ENCODE assay signal across 8 cellular contexts in the genomic region with DNA sequence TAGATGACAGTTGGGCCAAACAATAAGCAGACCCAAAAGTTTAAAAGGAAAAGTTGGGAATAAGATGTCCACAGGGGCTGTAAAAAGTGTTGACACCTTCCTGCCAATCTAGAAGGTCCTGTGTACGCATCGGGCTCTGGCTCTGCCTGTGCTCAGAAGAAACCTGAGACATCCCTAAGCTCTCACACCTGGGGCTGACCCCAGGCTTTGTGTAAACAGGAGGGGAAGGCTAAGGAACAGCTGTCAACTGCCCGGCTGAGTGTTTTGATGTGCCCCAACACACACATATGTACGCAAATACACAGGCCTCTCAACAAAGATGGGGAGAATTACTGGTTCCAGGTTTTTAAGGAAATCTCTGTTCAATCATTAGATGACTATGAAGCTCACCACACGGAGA. TPM values are rescaled to one million over a fixed set of nuclear protein-coding genes. Genes with fewer than 3 reads are reported as not detected.
A peak's percentile ranks its signal among the peaks of the same experiment; 100 is the strongest.
DNase-seq lines count a peak whose midpoint lies in the region; ATAC-seq and TF ChIP-seq lines count a peak whose summit lies in the region.

No MANE protein-coding gene starts in this region.

- intact Hi-C loops in body of pancreas (cut with DNase I): no loop called here

- H3K36me3 ChIP-seq in body of pancreas (replicated peaks in 1 of 2; ENCODE audit: insufficient read depth in 1 of 2, low read depth in 2 of 2) (no peaks in the 10 kb centered on the region), skeletal muscle satellite cell (ENCODE audit: insufficient read depth, low read length) (no peaks in the 10 kb centered on the region), MG63 (no peaks in the 10 kb centered on the region), BE2C (no peaks in the 10 kb centered on the region)

- no peak overlapping the region for H3K9ac ChIP-seq in skeletal muscle satellite cell (ENCODE audit: low read depth, low read length)

- H3K27ac ChIP-seq in body of pancreas: no peak overlapping the region

- DNase-seq in H4 (ENCODE audit: low spot score) (peak; percentile 34), NCI-H187 (lab: John Stamatoyannopoulos, UW) (peak; percentile 56), body of pancreas (peak; percentile 30 to 68 (median 48)), kidney glomerular epithelial cell (lab: John Stamatoyannopoulos, UW) (no peak), MG63 (no peak), BE2C (no peak), CD1c-positive myeloid dendritic cell (ENCODE audit: extremely low spot score) (no peak)

- H3K9me3 ChIP-seq in body of pancreas (no peaks in the 10 kb centered on the region), skeletal muscle satellite cell (replicated peaks; ENCODE audit: low read length) (no peaks in the 10 kb centered on the region), MG63 (peaks cover 4% of the 10 kb centered on the region; the same call in 1 of the 2 replicates), BE2C (no peaks in the 10 kb centered on the region)

- WGBS in body of pancreas, 2 donors: 28 to 31% methylated on average over 5 of the region's 5 CpGs

- H3K4me2 ChIP-seq in skeletal muscle satellite cell (ENCODE audit: low read length): peak overlapping the region; percentile 28

- TF ChIP-seq CTCF in body of pancreas (IDR thresholded peaks at IDR 0.05) (no peak), BE2C (IDR thresholded peaks at IDR 0.05; ENCODE audit: low read depth, low read length) (no peak)

- no peak for TF ChIP-seq POLR2A in body of pancreas (IDR thresholded peaks at IDR 0.05)

- H3K27me3 ChIP-seq in body of pancreas (no peaks in the 10 kb centered on the region), skeletal muscle satellite cell (ENCODE audit: control insufficient read depth, insufficient read depth, low read length) (no peaks in the 10 kb centered on the region), MG63 (no peaks in the 10 kb centered on the region), BE2C (no peaks in the 10 kb centered on the region)

- H3K4me1 ChIP-seq in body of pancreas (peaks cover 27% of the 10 kb centered on the region), skeletal muscle satellite cell (ENCODE audit: control insufficient read depth, insufficient read depth, low read length) (peaks cover 11% of the 10 kb centered on the region), BE2C (no peaks in the 10 kb centered on the region)

- H3K4me3 ChIP-seq in body of pancreas (no peak overlapping the region), skeletal muscle satellite cell (ENCODE audit: low read length) (no peak overlapping the region), MG63 (no peak overlapping the region), BE2C (ENCODE audit: low read depth, low read length) (no peak overlapping the region)

- no peak for ATAC-seq in body of pancreas

RNA-seq across cellular contexts. Expression of a gene that starts 59.5 kb away (rescaled TPM):
- total RNA-seq in H4 (2014; rRNA removed; shearing (Covaris generic)): 9.7 and 12.3 TPM in 2 replicates
- total RNA-seq in body of pancreas: 10 to 100 TPM; 20.0 to 21.4 TPM
- 24.7 and 33.5 TPM in 2 replicates for total RNA-seq in skeletal muscle satellite cell (2012; rRNA removed)
- total RNA-seq in MG63 (2014; rRNA removed; shearing (Covaris generic); ENCODE audit: low replicate concordance): 5.9 and 44.7 TPM in 2 replicates
- polyA plus RNA-seq in BE2C (2012; ENCODE audit: insufficient read depth, insufficient read length, low read depth): 9.7 TPM

Comparison
In these comparisons a context has a peak if more than half of its experiments do, and no peak if none do; other contexts are left out.
1. DNase-seq: peak in H4 (single experiment), NCI-H187 (2 of 2) and body of pancreas (4 of 4); none in kidney glomerular epithelial cell (single experiment), MG63 (single experiment), BE2C (single experiment) and CD1c-positive myeloid dendritic cell (single experiment).